In genomic region chr15:94467034-94467433, GRCh38 we compare ENCODE assay signal across 18 cellular contexts.
DNase-seq lines count a peak whose midpoint lies in the region; ATAC-seq and TF ChIP-seq lines count a peak whose summit lies in the region.
"Had no signal": no experiment of that assay in that cellular context is flagged by ENCODE, and none has a peak within 500 bp of the region (broad histone marks: within the 10 kb centered on the region; RNA-seq: fewer than 3 reads in every experiment).

No MANE protein-coding gene starts in this region.

- in situ Hi-C loops in ACHN (cut with HindIII; ENCODE audit: low pct_ligation_motif_present, low pct_unique_long_range_greater_than_20kb, low sequenced_read_pairs), result no loop called here

- H3K36me3 ChIP-seq in kidney epithelial cell (ENCODE audit: control insufficient read depth, insufficient read depth, low read length), result no peaks in the 10 kb centered on the region

- DNase-seq in ACHN (peak; percentile 30), NCI-H526 treated with DMSO at 0.1 percent for 48 hours (lab: John Stamatoyannopoulos, UW) (peak; percentile 4), kidney epithelial cell (ENCODE audit: low read depth) (no peak), left cardiac atrium (no peak), HK-2 (ENCODE audit: unreplicated experiment) (no peak), EL (no peak)
- DNase-seq: 8988T, C1 segment of cervical spinal cord, NCI-H1105, NCI-H187 treated with DMSO at 0.1 percent for 48 hours, NCI-H2171, NCI-H446 treated with DMSO at 0.1 percent for 48 hours, NCI-H82, SHP77, T-helper 17 cell had no signal

- H3K27me3 Mint-ChIP-seq in stimulated activated memory B cell treated with anti-CD40 and anti-IgM and Interleukin-4, amounts not matched to agents 10 μg/mL and 1 μg/mL and 100 μg/mL, for 72 hours, result no peaks in the 10 kb centered on the region
- H3K27me3 Mint-ChIP-seq: T-helper 17 cell had no signal

- H3K36me3 Mint-ChIP-seq in stimulated activated memory B cell treated with anti-CD40 and anti-IgM and Interleukin-4, amounts not matched to agents 10 μg/mL and 1 μg/mL and 100 μg/mL, for 72 hours, result peaks cover 37% of the 10 kb centered on the region

- ATAC-seq in GM19463 (IDR thresholded peaks at IDR 0.05; ENCODE audit: unreplicated experiment) (peak; percentile 75), left cardiac atrium (no peak)
- ATAC-seq in stimulated activated memory B cell treated with anti-CD40 and anti-IgM and Interleukin-4, amounts not matched to agents 10 μg/mL and 1 μg/mL and 100 μg/mL, for 72 hours, result no peak
- ATAC-seq: K562, T-helper 17 cell had no signal

- no peaks in the 10 kb centered on the region for H3K27me3 ChIP-seq in kidney epithelial cell (ENCODE audit: control insufficient read depth, insufficient read depth, low read length)

- no peak overlapping the region for H3K27ac Mint-ChIP-seq in stimulated activated memory B cell treated with anti-CD40 and anti-IgM and Interleukin-4, amounts not matched to agents 10 μg/mL and 1 μg/mL and 100 μg/mL, for 72 hours
- H3K27ac Mint-ChIP-seq: T-helper 17 cell had no signal

- H3K9me3 Mint-ChIP-seq in stimulated activated memory B cell treated with anti-CD40 and anti-IgM and Interleukin-4, amounts not matched to agents 10 μg/mL and 1 μg/mL and 100 μg/mL, for 72 hours, result no peaks in the 10 kb centered on the region

- H3K4me1 Mint-ChIP-seq in stimulated activated memory B cell treated with anti-CD40 and anti-IgM and Interleukin-4, amounts not matched to agents 10 μg/mL and 1 μg/mL and 100 μg/mL, for 72 hours, result no peaks in the 10 kb centered on the region
- H3K4me1 Mint-ChIP-seq: T-helper 17 cell had no signal

- peak; percentile 13 for TF ChIP-seq CTCF in kidney epithelial cell (IDR thresholded peaks at IDR 0.05; ENCODE audit: insufficient read depth, low read length, poor library complexity, severe bottlenecking)

- intact Hi-C loops in left cardiac atrium (cut with DNase I), result no loop called here

- no peak overlapping the region for H3K4me3 ChIP-seq in kidney epithelial cell (ENCODE audit: low read depth, low read length)
- H3K4me3 ChIP-seq: K562 had no signal

- H3K4me3 Mint-ChIP-seq in stimulated activated memory B cell treated with anti-CD40 and anti-IgM and Interleukin-4, amounts not matched to agents 10 μg/mL and 1 μg/mL and 100 μg/mL, for 72 hours, result no peak overlapping the region
- H3K4me3 Mint-ChIP-seq: T-helper 17 cell had no signal

Comparison
In these comparisons a context has a peak if more than half of its experiments do, and no peak if none do; other contexts are left out.
1. DNase-seq: peak in ACHN (single experiment) and NCI-H526 treated with DMSO at 0.1 percent for 48 hours (single experiment); none in kidney epithelial cell (single experiment), left cardiac atrium (single experiment), HK-2 (single experiment) and EL (single experiment).